In the genomic region with DNA sequence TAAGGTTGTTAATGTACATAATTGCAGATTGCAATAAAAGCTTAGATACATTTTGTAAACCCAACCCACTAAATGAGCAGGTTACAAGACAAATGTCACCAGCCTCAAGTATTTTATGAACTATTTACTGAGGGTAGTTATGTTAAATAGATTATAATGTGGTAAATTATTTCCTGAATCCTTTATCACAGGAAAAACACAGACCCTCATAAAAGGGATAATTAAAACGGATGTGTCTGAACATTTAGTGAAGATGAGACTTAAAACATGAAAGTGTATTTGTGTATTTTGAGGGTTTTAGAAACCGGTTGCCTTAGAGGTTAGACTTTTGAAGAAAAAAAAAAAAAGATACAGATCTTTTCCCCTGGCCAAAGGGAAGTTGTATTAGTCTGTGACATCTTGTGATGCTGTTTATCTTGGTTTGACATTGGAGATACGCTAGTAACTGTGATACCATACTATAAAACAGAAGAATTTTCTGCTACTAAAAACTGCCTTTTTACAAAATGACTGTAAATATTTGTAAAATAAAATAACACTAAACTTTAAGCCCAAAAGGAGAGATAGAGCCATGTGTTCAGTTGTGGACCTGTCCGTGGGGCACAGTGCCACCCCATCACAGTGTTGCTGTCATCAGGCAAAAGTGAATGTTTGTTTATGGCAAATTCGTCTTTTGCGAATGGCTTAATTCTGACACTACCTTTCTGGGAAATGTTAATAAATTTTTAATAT, we compare ENCODE assay signal across 16 cellular contexts. TPM values are rescaled to one million over a fixed set of nuclear protein-coding genes. Genes with fewer than 3 reads are reported as not detected.
DNase-seq lines count a peak whose midpoint lies in the region; ATAC-seq, FAIRE-seq and TF ChIP-seq lines count a peak whose summit lies in the region.
"Had no signal": no experiment of that assay in that cellular context is flagged by ENCODE, and none has a peak within 500 bp of the region (broad histone marks: within the 10 kb centered on the region; RNA-seq: fewer than 3 reads in every experiment).

No MANE protein-coding gene starts in this region.

- CTCF ChIA-PET in K562 (lab: Yijun Ruan, JAX; ENCODE audit: low intra/inter-chr PET ratio), result no interaction called here

- H3K9ac ChIP-seq in K562 (ENCODE audit: insufficient read depth in 1 of 2, low read depth in 2 of 2, low read length in 2 of 2) (no peak overlapping the region), H9 (ENCODE audit: extremely low read depth, insufficient read length, low read length) (no peak overlapping the region)

- POLR2A ChIA-PET in K562 (lab: Yijun Ruan, JAX), result no interaction called here

- no peak overlapping the region for H2BK12ac ChIP-seq in H9 (ENCODE audit: insufficient read length, low read depth, low read length)

- no peak overlapping the region for H3K56ac ChIP-seq in H9 (ENCODE audit: insufficient read length, low read depth, low read length)

- H3K4me3 Mint-ChIP-seq in H9, result no peak overlapping the region
- H3K4me3 Mint-ChIP-seq: WTC11 had no signal

- no peaks in the 10 kb centered on the region for H3K79me1 ChIP-seq in H9 (ENCODE audit: insufficient read depth, low read depth, low read length, poor library complexity, severe bottlenecking)

- DNase-seq in activated CD8-positive, alpha-beta memory T cell treated with anti-CD3 and anti-CD28 coated beads, Interleukin-2, amount 50 U/mL, for 48 hours, result peak; percentile 44
- DNase-seq in activated CD8-positive, alpha-beta memory T cell treated with anti-CD3 and anti-CD28 coated beads for 24 hours, result no peak
- DNase-seq in Peyer's patch (no peak), K562 (ENCODE audit: extremely low read depth in 1 of 4, low spot score in 3 of 4) (no peak), BE2C (no peak), H9 (no peak), NCI-H69 (lab: John Stamatoyannopoulos, UW) (no peak)
- DNase-seq in stimulated activated CD8-positive, alpha-beta memory T cell treated with anti-CD3 and anti-CD28 coated beads, Interleukin-4, amount 100 ng/mL, for 48 hours, result peak; percentile 22
- DNase-seq: body of pancreas, hippocampal formation, NCI-H187, NCI-H524, OCI-M1 had no signal

- H2AFZ ChIP-seq in K562 (ENCODE audit: low read depth, low read length) (no peak overlapping the region), H9 (ENCODE audit: low read length) (no peak overlapping the region)

- H3K27me3 ChIP-seq in Peyer's patch, result no peaks in the 10 kb centered on the region
- no peaks in the 10 kb centered on the region for H3K27me3 ChIP-seq in K562 (ENCODE audit: control insufficient read depth in 2 of 2, insufficient read depth in 2 of 2, low read length in 2 of 2)
- H3K27me3 ChIP-seq in BE2C, result no peaks in the 10 kb centered on the region
- no peaks in the 10 kb centered on the region for H3K27me3 ChIP-seq in H9 (ENCODE audit: insufficient read depth, low read length)
- H3K27me3 ChIP-seq: body of pancreas had no signal

- H4K91ac ChIP-seq in H9 (ENCODE audit: insufficient read length, low read depth, low read length), result no peak overlapping the region

- peaks cover 19 to 57% (median 39%) of the 10 kb centered on the region in 3 experiments; a peak in 6 of 7 replicates for H3K36me3 Mint-ChIP-seq in H9 (ENCODE audit: insufficient read depth in 1 of 3, low read depth in 3 of 3)

- H4K20me1 ChIP-seq in K562 (replicated peaks; ENCODE audit: control insufficient read depth, insufficient read depth, low read length) (peaks cover 18% of the 10 kb centered on the region), H9 (ENCODE audit: control insufficient read depth, insufficient read depth, insufficient read length) (no peaks in the 10 kb centered on the region)

- H3K18ac ChIP-seq in H9 (ENCODE audit: insufficient read length, low read depth, low read length), result no peak overlapping the region

- no peak for TF ChIP-seq EP300 in K562 (IDR thresholded peaks at IDR 0.05; ENCODE audit: low read length)

- H2BK120ac ChIP-seq in H9 (ENCODE audit: low read depth, low read length, poor library complexity, severe bottlenecking), result no peak overlapping the region

- H2BK5ac ChIP-seq in H9 (ENCODE audit: insufficient read length, low read length), result no peak overlapping the region

- TF ChIP-seq CTCF in Peyer's patch (IDR thresholded peaks at IDR 0.05), result no peak
- TF ChIP-seq CTCF in K562 (IDR thresholded peaks at IDR 0.05 in 2 of 3, conservative IDR thresholded peaks at IDR 0.05 in 1 of 3; ENCODE audit: insufficient read depth in 2 of 3, low read depth in 1 of 3, low read length in 3 of 3), result no peak
- TF ChIP-seq CTCF in BE2C (IDR thresholded peaks at IDR 0.05; ENCODE audit: low read depth, low read length), result no peak
- TF ChIP-seq CTCF in H9 (conservative IDR thresholded peaks at IDR 0.05), result no peak

- H3K9me3 Mint-ChIP-seq in H9, result no peaks in the 10 kb centered on the region
- H3K9me3 Mint-ChIP-seq: WTC11 had no signal

- H3K4me2 ChIP-seq in K562 (ENCODE audit: insufficient read depth, low read length) (no peak overlapping the region), H9 (ENCODE audit: insufficient read depth, insufficient read length, low read length) (no peak overlapping the region)

- peak overlapping the region in 1 of 3 experiments; percentile 49; a peak in 1 of 7 replicates for H3K27ac Mint-ChIP-seq in H9
- H3K27ac Mint-ChIP-seq: WTC11 had no signal

- in situ Hi-C loops in K562 (cut with MboI), result no loop called here

- H3K4me3 ChIP-seq in Peyer's patch (no peak overlapping the region), K562 (no peak overlapping the region), BE2C (ENCODE audit: low read depth, low read length) (no peak overlapping the region)
- H3K4me3 ChIP-seq: body of pancreas, thoracic aorta had no signal

- no peak overlapping the region for H3K4ac ChIP-seq in H9 (ENCODE audit: low read depth, low read length)

- FAIRE-seq in K562 (lab: Jason Lieb, UNC), result no peak

- H3K4me1 ChIP-seq in Peyer's patch (peaks cover 0 to 19% (median 0%) of the 10 kb centered on the region in 4 donors), K562 (replicated peaks in 1 of 2; ENCODE audit: control insufficient read depth in 2 of 2, insufficient read depth in 2 of 2, low read length in 2 of 2) (peaks cover 11 to 17% of the 10 kb centered on the region in 2 experiments), BE2C (peaks cover 13% of the 10 kb centered on the region), H9 (ENCODE audit: insufficient read depth, low read length) (no peaks in the 10 kb centered on the region)

- no peak overlapping the region for H2BK15ac ChIP-seq in H9 (ENCODE audit: low read depth, low read length)

- no peaks in the 10 kb centered on the region for H3K9me3 ChIP-seq in Peyer's patch
- H3K9me3 ChIP-seq in K562 (replicated peaks; ENCODE audit: control insufficient read depth, insufficient read depth, low read depth, low read length), result no peaks in the 10 kb centered on the region
- H3K9me3 ChIP-seq in BE2C, result no peaks in the 10 kb centered on the region
- no peaks in the 10 kb centered on the region for H3K9me3 ChIP-seq in H9 (ENCODE audit: control insufficient read depth, low read depth, low read length)
- H3K9me3 ChIP-seq: body of pancreas, thoracic aorta had no signal

- ATAC-seq in K562, result no peak
- ATAC-seq: body of pancreas, left lobe of liver, WTC11 had no signal

- no peak overlapping the region for H3K14ac ChIP-seq in H9 (ENCODE audit: insufficient read depth, low read length)

- no peak overlapping the region for H2AK5ac ChIP-seq in H9 (ENCODE audit: insufficient read length, low read length)

- H3K36me3 ChIP-seq in Peyer's patch (peaks cover 0 to 46% (median 0%) of the 10 kb centered on the region in 3 donors), K562 (ENCODE audit: control insufficient read depth, insufficient read depth, low read length) (peaks cover 76% of the 10 kb centered on the region), BE2C (peaks cover 51% of the 10 kb centered on the region)

- 0 out of 3 replicates have a peak, but pooled peaks cover under 1% of the 10 kb centered on the region for H3K79me2 ChIP-seq in K562 (ENCODE audit: control insufficient read depth, insufficient read depth, low read length)
- H3K79me2 ChIP-seq in H9 (ENCODE audit: insufficient read depth, low read length), result no peaks in the 10 kb centered on the region

- no peak overlapping the region for H4K8ac ChIP-seq in H9 (replicated peaks; ENCODE audit: insufficient read length, low read depth, low read length)

- H4K5ac ChIP-seq in H9 (ENCODE audit: insufficient read length, low read depth, low read length), result no peak overlapping the region

- no peak for TF ChIP-seq RAD21 in K562 (CRISPR knock-in tag; conservative IDR thresholded peaks at IDR 0.05 in 1 of 2, IDR thresholded peaks at IDR 0.05 in 1 of 2)

- H3T11ph ChIP-seq in H9 (ENCODE audit: low read length), result no peak overlapping the region

- H2BK20ac ChIP-seq in H9 (ENCODE audit: low read depth, low read length, poor library complexity, severe bottlenecking), result no peak overlapping the region

- H3K27ac ChIP-seq in Peyer's patch (peak overlapping the region in 3 of 4 donors; percentile 18 to 37 (median 34)), K562 (ENCODE audit: extremely low read depth, low read depth, low read length) (no peak overlapping the region), H9 (ENCODE audit: insufficient read length, low read depth, low read length) (no peak overlapping the region)
- H3K27ac ChIP-seq: body of pancreas, thoracic aorta had no signal

- no peaks in the 10 kb centered on the region for H3K27me3 Mint-ChIP-seq in H9 (ENCODE audit: low read depth)

- WGBS in K562 (ENCODE audit: insufficient coverage, low coverage, missing lambda C conversion rate), result 74% methylated on average over 6 of the region's 6 CpGs
- WGBS in H9 (ENCODE audit: extremely low coverage, insufficient read length, low lambda C conversion rate), result no CpG with 5 or more reads among the region's 6 CpGs

- H3K9me1 ChIP-seq in K562 (ENCODE audit: control insufficient read depth, insufficient read depth, low read length), result no peaks in the 10 kb centered on the region

- peaks cover 3 to 4% of the 10 kb centered on the region in 2 experiments; a peak in 3 of 4 replicates for H3K4me1 Mint-ChIP-seq in H9

- TF ChIP-seq POLR2A in Peyer's patch (IDR thresholded peaks at IDR 0.05), result no peak
- TF ChIP-seq POLR2A in K562 (conservative IDR thresholded peaks at IDR 0.05), result no peak; the same call in 1 of the 2 replicates

- H3K23ac ChIP-seq in H9 (ENCODE audit: insufficient read length, low read depth, low read length), result no peak overlapping the region

- no peaks in the 10 kb centered on the region for H3K23me2 ChIP-seq in H9 (ENCODE audit: insufficient read length, low read depth, low read length, poor library complexity, severe bottlenecking)

- TSS peak; percentile 5 for BruUV-seq in K562 (replicated peaks; lab: Mats Ljungman, UMichigan)

- intact Hi-C loops in K562 (cut with micrococcal nuclease), result no loop called here

RNA-seq across cellular contexts. Expression of gene DYNLT1, which starts 9.7 kb away (rescaled TPM):
- total RNA-seq in Peyer's patch (100 to 1,000 TPM in 3 of 4 donors, 10 to 100 TPM in 1; 93.8 to 190 (median 146) TPM), K562 (2014; rRNA removed) (42.2 and 50.0 TPM in 2 replicates), K562 (2014; rRNA removed; fragmentation: Illumina TruSeq; extraction: Trizol) (70.3 and 75.7 TPM in 2 replicates), K562 (2015; rRNA removed; fragmentation: Illumina TruSeq; extraction: Trizol) (52.8 and 57.3 TPM in 2 replicates), K562 (2021) (98.5 and 103 TPM in 2 replicates), H9 (2021) (105 and 117 TPM in 2 replicates)
- 58.0 and 71.5 TPM in 2 replicates for total RNA-seq in K562 (2011; cell fraction: chromatin; rRNA removed; ENCODE audit: low replicate concordance)
- 42.2 and 43.2 TPM in 2 replicates for total RNA-seq in K562 (2011; cell fraction: nucleolus; rRNA removed)
- total RNA-seq in K562 (2011; cell fraction: nucleoplasm; rRNA removed), result 65.8 and 91.8 TPM in 2 replicates
- polyA plus RNA-seq in K562 (2011; rRNA removed) (324 and 368 TPM in 2 replicates), K562 (2014; fragmentation: Illumina TruSeq; extraction: Trizol) (130 TPM in 2 replicates), K562 (2014; fragmentation: Nextera tagmentation; extraction: Ambion mirVana) (100 to 1,000 TPM; 489 to 583 TPM), K562 (2014; rRNA removed) (127 and 142 TPM in 2 replicates)
- polyA plus RNA-seq in K562 (2011; cell fraction: cytosol; rRNA removed), result 189 and 261 TPM in 2 replicates
- 136 and 203 TPM in 2 replicates for polyA plus RNA-seq in K562 (2011; cell fraction: nucleus; rRNA removed)
- 107 and 174 TPM in 2 replicates for polyA plus RNA-seq in K562 (2012)
- 150 and 163 TPM in 2 replicates for polyA minus RNA-seq in K562 (2011; rRNA and poly(A)+ RNA removed)
- polyA minus RNA-seq in K562 (2011; cell fraction: cytosol; rRNA and poly(A)+ RNA removed), result 30.3 and 31.2 TPM in 2 replicates
- 17.0 and 23.3 TPM in 2 replicates for polyA minus RNA-seq in K562 (2011; cell fraction: nucleus; rRNA and poly(A)+ RNA removed)
- polyA plus RNA-seq in BE2C (2012; ENCODE audit: insufficient read depth, insufficient read length, low read depth), result 122 TPM

RNA-seq across cellular contexts. Expression of gene SYTL3, which starts 15.0 kb away (rescaled TPM):
- total RNA-seq in Peyer's patch (10 to 100 TPM in 3 of 4 donors, 1 to 10 TPM in 1; 4.8 to 23.1 (median 11.3) TPM), K562 (2014; rRNA removed) (0.05 and 0.61 TPM in 2 replicates), K562 (2014; rRNA removed; fragmentation: Illumina TruSeq; extraction: Trizol) (0.16 and 0.25 TPM in 2 replicates), K562 (2015; rRNA removed; fragmentation: Illumina TruSeq; extraction: Trizol) (0.11 and 0.18 TPM in 2 replicates), K562 (2021) (0.11 and 0.35 TPM in 2 replicates), H9 (2021) (0.09 and 0.20 TPM in 2 replicates)
- 0.62 and 0.69 TPM in 2 replicates for total RNA-seq in K562 (2011; cell fraction: chromatin; rRNA removed; ENCODE audit: low replicate concordance)
- 0.13 and 0.50 TPM in 2 replicates for total RNA-seq in K562 (2011; cell fraction: nucleolus; rRNA removed)
- total RNA-seq in K562 (2011; cell fraction: nucleoplasm; rRNA removed), result 0.15 and 0.38 TPM in 2 replicates
- polyA plus RNA-seq in K562 (2011; rRNA removed) (0.12 and 0.46 TPM in 2 replicates), K562 (2014; fragmentation: Illumina TruSeq; extraction: Trizol) (0.16 and 0.17 TPM in 2 replicates), K562 (2014; fragmentation: Nextera tagmentation; extraction: Ambion mirVana) (under 1 TPM in 1 of 2 experiments, not detected in 1; 0.06 TPM), K562 (2014; rRNA removed) (0.04 TPM in 2 replicates)
- polyA plus RNA-seq in K562 (2011; cell fraction: cytosol; rRNA removed), result 0.22 and 0.39 TPM in 2 replicates
- polyA plus RNA-seq in K562 (2011; cell fraction: nucleus; rRNA removed), result 0.24 and 0.38 TPM in 2 replicates
- polyA plus RNA-seq in K562 (2012), result 0.17 and 0.35 TPM in 2 replicates
- 0.21 and 0.39 TPM in 2 replicates for polyA minus RNA-seq in K562 (2011; rRNA and poly(A)+ RNA removed)
- polyA minus RNA-seq in K562 (2011; cell fraction: cytosol; rRNA and poly(A)+ RNA removed), result not detected in 2 replicates
- 0.13 and 0.33 TPM in 2 replicates for polyA minus RNA-seq in K562 (2011; cell fraction: nucleus; rRNA and poly(A)+ RNA removed)
- 0.39 TPM for polyA plus RNA-seq in BE2C (2012; ENCODE audit: insufficient read depth, insufficient read length, low read depth)

Comparison
In these comparisons a context has a peak if more than half of its experiments do, and no peak if none do; other contexts are left out.
1. DNase-seq: peak in activated CD8-positive, alpha-beta memory T cell treated with anti-CD3 and anti-CD28 coated beads, Interleukin-2, amount 50 U/mL, for 48 hours (single experiment) and stimulated activated CD8-positive, alpha-beta memory T cell treated with anti-CD3 and anti-CD28 coated beads, Interleukin-4, amount 100 ng/mL, for 48 hours (single experiment); none in activated CD8-positive, alpha-beta memory T cell treated with anti-CD3 and anti-CD28 coated beads for 24 hours (single experiment), Peyer's patch (0 of 3), K562 (0 of 4), BE2C (single experiment), H9 (single experiment) and NCI-H69 (single experiment).
2. H3K27ac ChIP-seq: peak in Peyer's patch (3 of 4); none in K562 (single experiment) and H9 (single experiment).